20 cellular contexts compared by ENCODE assay signal in the genomic region with DNA sequence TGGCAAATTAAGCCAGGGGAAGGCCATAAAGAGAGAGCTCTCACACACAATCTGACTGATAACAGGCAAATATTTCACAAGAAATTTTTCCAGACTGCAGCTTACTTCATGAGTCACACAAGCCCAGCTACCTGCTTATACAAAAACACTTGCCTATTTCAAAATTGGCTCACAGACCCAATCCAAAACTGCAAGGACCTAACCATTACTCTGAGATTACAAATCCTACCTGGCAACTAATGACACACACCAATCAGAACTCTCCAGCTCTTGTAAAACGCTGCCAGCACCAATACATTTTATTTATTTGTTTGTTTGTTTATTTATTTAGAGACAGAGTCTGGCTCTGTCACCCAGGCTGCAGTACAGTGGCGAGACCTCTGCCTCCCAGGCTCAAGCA. TPM values are rescaled to one million over a fixed set of nuclear protein-coding genes. Genes with fewer than 3 reads are reported as not detected.
DNase-seq lines count a peak whose midpoint lies in the region; ATAC-seq lines count a peak whose summit lies in the region.
"Had no signal": no experiment of that assay in that cellular context is flagged by ENCODE, and none has a peak within 500 bp of the region (broad histone marks: within the 10 kb centered on the region; RNA-seq: fewer than 3 reads in every experiment).

No MANE protein-coding gene starts in this region.

- H3K4me1 ChIP-seq in adipocyte (ENCODE audit: control insufficient read depth, insufficient read depth, low read length): no peaks in the 10 kb centered on the region
- H3K4me1 ChIP-seq: BE2C had no signal

- H3K4me3 ChIP-seq in adipocyte (ENCODE audit: low read length): no peak overlapping the region
- H3K4me3 ChIP-seq: mucosa of descending colon had no signal

- peaks cover 4% of the 10 kb centered on the region for H3K9me3 ChIP-seq in adipocyte (ENCODE audit: control insufficient read depth, low read length)
- H3K9me3 ChIP-seq: BE2C had no signal

- H3K27ac Mint-ChIP-seq in activated CD8-positive, alpha-beta T cell treated with anti-CD3 and anti-CD28 coated beads, Interleukin-2, amount 10 ng/mL, durations not matched to agents 7 days and 5 days: no peak overlapping the region
- H3K27ac Mint-ChIP-seq: activated naive CD8-positive, alpha-beta T cell treated with anti-CD3 and anti-CD28 coated beads, Interleukin-2, amount 10 ng/mL, durations not matched to agents 7 days and 5 days; stimulated activated memory B cell treated with anti-CD40 and anti-IgM and Interleukin-4, amounts not matched to agents 10 μg/mL and 1 μg/mL and 100 μg/mL, for 72 hours had no signal

- no peak overlapping the region for H3K4me3 Mint-ChIP-seq in activated CD8-positive, alpha-beta T cell treated with anti-CD3 and anti-CD28 coated beads, Interleukin-2, amount 10 ng/mL, durations not matched to agents 7 days and 5 days
- H3K4me3 Mint-ChIP-seq: activated naive CD8-positive, alpha-beta T cell treated with anti-CD3 and anti-CD28 coated beads, Interleukin-2, amount 10 ng/mL, durations not matched to agents 7 days and 5 days; stimulated activated memory B cell treated with anti-CD40 and anti-IgM and Interleukin-4, amounts not matched to agents 10 μg/mL and 1 μg/mL and 100 μg/mL, for 72 hours had no signal

- H3K4me1 Mint-ChIP-seq in activated CD8-positive, alpha-beta T cell treated with anti-CD3 and anti-CD28 coated beads, Interleukin-2, amount 10 ng/mL, durations not matched to agents 7 days and 5 days (ENCODE audit: low read depth): no peaks in the 10 kb centered on the region
- H3K4me1 Mint-ChIP-seq: activated naive CD8-positive, alpha-beta T cell treated with anti-CD3 and anti-CD28 coated beads, Interleukin-2, amount 10 ng/mL, durations not matched to agents 7 days and 5 days; stimulated activated memory B cell treated with anti-CD40 and anti-IgM and Interleukin-4, amounts not matched to agents 10 μg/mL and 1 μg/mL and 100 μg/mL, for 72 hours had no signal

- CTCF ChIA-PET in activated CD8-positive, alpha-beta T cell treated with anti-CD3 and anti-CD28 coated beads, Interleukin-2, amount 10 ng/mL, durations not matched to agents 7 days and 5 days (lab: Charles Lee): no interaction called here

- DNase-seq in EL (peak; percentile 8), LHCN-M2 (ENCODE audit: low read depth) (peak; percentile 19), adipocyte (ENCODE audit: low read depth) (peak; percentile 29), lung microvascular endothelial cell (ENCODE audit: low read depth in 2 of 2) (peak; percentile 8 to 22), putamen (ENCODE audit: low spot score) (no peak), SHP77 (lab: John Stamatoyannopoulos, UW) (no peak)
- no peak for DNase-seq in activated CD8-positive, alpha-beta T cell treated with anti-CD3 and anti-CD28 coated beads, Interleukin-2, amount 10 ng/mL, durations not matched to agents 7 days and 5 days
- DNase-seq: activated CD4-positive, alpha-beta T cell treated with anti-CD3 and anti-CD28 coated beads for 4 hours; activated naive CD8-positive, alpha-beta T cell treated with anti-CD3 and anti-CD28 coated beads, Interleukin-2, amount 10 ng/mL, durations not matched to agents 7 days and 5 days; BE2C; DND-41; islet precursor cell; KG1; mucosa of descending colon; NCI-H1436 treated with DMSO at 0.1 percent for 48 hours; NCI-H510A treated with DMSO at 0.1 percent for 48 hours; occipital lobe; small intestine; T1000 had no signal

- no peak for ATAC-seq in activated CD8-positive, alpha-beta T cell treated with anti-CD3 and anti-CD28 coated beads, Interleukin-2, amount 10 ng/mL, durations not matched to agents 7 days and 5 days
- ATAC-seq: mucosa of descending colon; stimulated activated memory B cell treated with anti-CD40 and anti-IgM and Interleukin-4, amounts not matched to agents 10 μg/mL and 1 μg/mL and 100 μg/mL, for 72 hours had no signal

- H3K9ac ChIP-seq in adipocyte (ENCODE audit: low read length): no peak overlapping the region

- no peaks in the 10 kb centered on the region for H3K36me3 ChIP-seq in adipocyte (ENCODE audit: control insufficient read depth, insufficient read depth, low read length, severe bottlenecking)
- H3K36me3 ChIP-seq: BE2C had no signal

- POLR2A ChIA-PET in activated CD8-positive, alpha-beta T cell treated with anti-CD3 and anti-CD28 coated beads, Interleukin-2, amount 10 ng/mL, durations not matched to agents 7 days and 5 days (lab: Charles Lee): no interaction called here

- peaks cover 27% of the 10 kb centered on the region for H3K9me3 Mint-ChIP-seq in activated CD8-positive, alpha-beta T cell treated with anti-CD3 and anti-CD28 coated beads, Interleukin-2, amount 10 ng/mL, durations not matched to agents 7 days and 5 days (ENCODE audit: insufficient read depth)

- no peaks in the 10 kb centered on the region for H3K27me3 ChIP-seq in adipocyte (replicated peaks; ENCODE audit: control insufficient read depth, insufficient read depth, low read length)
- H3K27me3 ChIP-seq: BE2C had no signal

- no peaks in the 10 kb centered on the region for H3K27me3 Mint-ChIP-seq in activated CD8-positive, alpha-beta T cell treated with anti-CD3 and anti-CD28 coated beads, Interleukin-2, amount 10 ng/mL, durations not matched to agents 7 days and 5 days (ENCODE audit: low read depth)
- H3K27me3 Mint-ChIP-seq: activated naive CD8-positive, alpha-beta T cell treated with anti-CD3 and anti-CD28 coated beads, Interleukin-2, amount 10 ng/mL, durations not matched to agents 7 days and 5 days; stimulated activated memory B cell treated with anti-CD40 and anti-IgM and Interleukin-4, amounts not matched to agents 10 μg/mL and 1 μg/mL and 100 μg/mL, for 72 hours had no signal

- no peaks in the 10 kb centered on the region for H3K36me3 Mint-ChIP-seq in activated CD8-positive, alpha-beta T cell treated with anti-CD3 and anti-CD28 coated beads, Interleukin-2, amount 10 ng/mL, durations not matched to agents 7 days and 5 days (ENCODE audit: low read depth)
- H3K36me3 Mint-ChIP-seq: activated naive CD8-positive, alpha-beta T cell treated with anti-CD3 and anti-CD28 coated beads, Interleukin-2, amount 10 ng/mL, durations not matched to agents 7 days and 5 days; stimulated activated memory B cell treated with anti-CD40 and anti-IgM and Interleukin-4, amounts not matched to agents 10 μg/mL and 1 μg/mL and 100 μg/mL, for 72 hours had no signal

RNA-seq across cellular contexts. Expression of a gene that starts 18.1 kb away (rescaled TPM):
- total RNA-seq in LHCN-M2 (2014; rRNA removed) (2.2 and 3.4 TPM in 2 replicates), lung microvascular endothelial cell (2.2 and 4.8 TPM in 2 replicates)
- 2.3 TPM for polyA plus RNA-seq in LHCN-M2 (2012)
- total RNA-seq in activated CD8-positive, alpha-beta T cell treated with anti-CD3 and anti-CD28 coated beads, Interleukin-2, amount 10 ng/mL, durations not matched to agents 7 days and 5 days: 1 to 10 TPM; 5.2 to 5.4 TPM

RNA-seq across cellular contexts. Expression of a gene that starts 52.8 kb away (rescaled TPM):
- total RNA-seq in LHCN-M2 (2014; rRNA removed) (6.6 and 11.2 TPM in 2 replicates), lung microvascular endothelial cell (5.4 and 9.7 TPM in 2 replicates)
- polyA plus RNA-seq in LHCN-M2 (2012): 3.4 TPM
- total RNA-seq in activated CD8-positive, alpha-beta T cell treated with anti-CD3 and anti-CD28 coated beads, Interleukin-2, amount 10 ng/mL, durations not matched to agents 7 days and 5 days: 1 to 10 TPM; 6.2 to 7.5 TPM

RNA-seq across cellular contexts. Expression of a gene that starts 57.5 kb away (rescaled TPM):
- total RNA-seq in LHCN-M2 (2014; rRNA removed): 1.9 and 3.2 TPM in 2 replicates
- 1.2 TPM for polyA plus RNA-seq in LHCN-M2 (2012)
- total RNA-seq in lung microvascular endothelial cell: 2.6 and 4.0 TPM in 2 replicates
- total RNA-seq in activated CD8-positive, alpha-beta T cell treated with anti-CD3 and anti-CD28 coated beads, Interleukin-2, amount 10 ng/mL, durations not matched to agents 7 days and 5 days: 1 to 10 TPM; 4.1 to 5.4 TPM

Comparison
In these comparisons a context has a peak if more than half of its experiments do, and no peak if none do; other contexts are left out.
1. DNase-seq: peak in EL (single experiment), LHCN-M2 (single experiment), adipocyte (single experiment) and lung microvascular endothelial cell (2 of 2); none in putamen (single experiment), SHP77 (0 of 2) and activated CD8-positive, alpha-beta T cell treated with anti-CD3 and anti-CD28 coated beads, Interleukin-2, amount 10 ng/mL, durations not matched to agents 7 days and 5 days (single experiment).